12 cellular contexts compared by ENCODE assay signal in genomic region chr3:136730595-136731273, GRCh38. TPM values are rescaled to one million over a fixed set of nuclear protein-coding genes. Genes with fewer than 3 reads are reported as not detected.
DNase-seq lines count a peak whose midpoint lies in the region; ATAC-seq and TF ChIP-seq lines count a peak whose summit lies in the region.
"Had no signal": no experiment of that assay in that cellular context is flagged by ENCODE, and none has a peak within 500 bp of the region (broad histone marks: within the 10 kb centered on the region; RNA-seq: fewer than 3 reads in every experiment).

No MANE protein-coding gene starts in this region.

- no peak overlapping the region for H3K4me3 Mint-ChIP-seq in osteocyte (ENCODE audit: unreplicated experiment)
- H3K4me3 Mint-ChIP-seq: mesothelial cell of epicardium had no signal

- no peaks in the 10 kb centered on the region for H3K9me3 ChIP-seq in OCI-LY1 (ENCODE audit: low read length)
- H3K9me3 ChIP-seq in GM23248 (ENCODE audit: low read depth), result no peaks in the 10 kb centered on the region

- DNase-seq in osteocyte (ENCODE audit: extremely low spot score, unreplicated experiment), result no peak
- no peak for DNase-seq in effector CD8-positive, alpha-beta T cell (lab: John Stamatoyannopoulos, UW)
- no peak for DNase-seq in KG1 (lab: John Stamatoyannopoulos, UW)
- DNase-seq in GM23248, result no peak
- DNase-seq: H7; stimulated activated CD4-positive, alpha-beta T cell treated with anti-CD3 and anti-CD28 coated beads, Interleukin-12 subunit alpha, Interleukin-12 subunit beta, amount 100 ng/mL, for 4 hours had no signal

- H3K9ac ChIP-seq in OCI-LY1 (ENCODE audit: low read length) (no peak overlapping the region), GM23248 (no peak overlapping the region)

- H3K27ac Mint-ChIP-seq in osteocyte (ENCODE audit: unreplicated experiment), result peak overlapping the region; percentile 27

- ATAC-seq in GM18909 (IDR thresholded peaks at IDR 0.05; ENCODE audit: poor library complexity, unreplicated experiment) (peak; percentile 58), GM21723 (IDR thresholded peaks at IDR 0.05; ENCODE audit: unreplicated experiment) (peak; percentile 67)

- H2AFZ ChIP-seq in OCI-LY1 (ENCODE audit: low read length), result no peak overlapping the region
- H2AFZ ChIP-seq in GM23248, result no peak overlapping the region

- H3K79me2 ChIP-seq in OCI-LY1 (ENCODE audit: insufficient read depth, low read length) (peaks cover 84% of the 10 kb centered on the region), GM23248 (ENCODE audit: insufficient read depth) (peaks cover 99% of the 10 kb centered on the region)

- H3F3A ChIP-seq in OCI-LY1 (ENCODE audit: insufficient read depth, low read length), result no peaks in the 10 kb centered on the region
- H3F3A ChIP-seq in GM23248 (ENCODE audit: insufficient read depth), result peaks cover 20% of the 10 kb centered on the region

- H3K27me3 Mint-ChIP-seq in osteocyte (ENCODE audit: unreplicated experiment), result no peaks in the 10 kb centered on the region
- H3K27me3 Mint-ChIP-seq: IgD-negative memory B cell had no signal

- in situ Hi-C loops in GM23248 (cut with MboI), result no loop called here

- H3K4me2 ChIP-seq in OCI-LY1 (ENCODE audit: low read length) (no peak overlapping the region), GM23248 (ENCODE audit: unreplicated experiment) (no peak overlapping the region)

- no peaks in the 10 kb centered on the region for H3K36me3 Mint-ChIP-seq in osteocyte (ENCODE audit: unreplicated experiment)
- H3K36me3 Mint-ChIP-seq: IgD-negative memory B cell, mesothelial cell of epicardium had no signal

- H3K4me1 Mint-ChIP-seq in osteocyte (ENCODE audit: unreplicated experiment), result peaks cover 26% of the 10 kb centered on the region

- H3K4me3 ChIP-seq in OCI-LY1 (ENCODE audit: low read depth, low read length, poor library complexity, severe bottlenecking) (no peak overlapping the region), GM23248 (no peak overlapping the region)
- H3K4me3 ChIP-seq: SK-N-MC had no signal

- H3K27ac ChIP-seq in OCI-LY1 (ENCODE audit: low read depth, low read length, poor library complexity, severe bottlenecking), result peak overlapping the region; percentile 2
- H3K27ac ChIP-seq in GM23248, result no peak overlapping the region
- H3K27ac ChIP-seq: SK-N-MC had no signal

- H3K9me3 Mint-ChIP-seq in osteocyte (ENCODE audit: unreplicated experiment), result no peaks in the 10 kb centered on the region
- H3K9me3 Mint-ChIP-seq: IgD-negative memory B cell, mesothelial cell of epicardium had no signal

- H3K4me1 ChIP-seq in OCI-LY1 (ENCODE audit: insufficient read depth, low read length, severe bottlenecking) (peaks cover 55% of the 10 kb centered on the region), GM23248 (ENCODE audit: insufficient read depth) (peaks cover 18% of the 10 kb centered on the region)

- H3K36me3 ChIP-seq in OCI-LY1 (ENCODE audit: insufficient read depth, low read length) (no peaks in the 10 kb centered on the region), GM23248 (ENCODE audit: low read depth) (no peaks in the 10 kb centered on the region)

- H4K20me1 ChIP-seq in OCI-LY1 (ENCODE audit: insufficient read depth, low read length) (no peaks in the 10 kb centered on the region), GM23248 (ENCODE audit: insufficient read depth) (peaks cover 16% of the 10 kb centered on the region; the same call in 1 of the 2 replicates)

- H3K27me3 ChIP-seq in OCI-LY1 (ENCODE audit: insufficient read depth, low read length), result no peaks in the 10 kb centered on the region
- H3K27me3 ChIP-seq in GM23248 (replicated peaks; ENCODE audit: insufficient read depth), result no peaks in the 10 kb centered on the region

- H3K9me2 ChIP-seq in OCI-LY1 (ENCODE audit: low read depth, low read length) (no peaks in the 10 kb centered on the region), GM23248 (ENCODE audit: insufficient read depth) (no peaks in the 10 kb centered on the region)

- no peak for TF ChIP-seq CTCF in OCI-LY1 (IDR thresholded peaks at IDR 0.05; ENCODE audit: low read length)
- TF ChIP-seq CTCF in osteocyte (IDR thresholded peaks at IDR 0.05), result no peak

RNA-seq across cellular contexts. Expression of gene STAG1, which starts 21.4 kb away (rescaled TPM):
- total RNA-seq in osteocyte, result 50.2 and 53.9 TPM in 2 replicates
- total RNA-seq in GM23248 (2014; rRNA removed; shearing (Covaris generic)), result 39.7 and 41.7 TPM in 2 replicates
- 21.1 and 22.7 TPM in 2 replicates for polyA plus RNA-seq in GM23248 (2016; fragmentation: Nextera tagmentation; extraction: Ambion mirVana)
